ENCODE assay signal across 11 cellular contexts in genomic region chr10:124090630-124091209, GRCh38. TPM values are rescaled to one million over a fixed set of nuclear protein-coding genes. Genes with fewer than 3 reads are reported as not detected.
DNase-seq lines count a peak whose midpoint lies in the region; ATAC-seq, FAIRE-seq and TF ChIP-seq lines count a peak whose summit lies in the region.
"Had no signal": no experiment of that assay in that cellular context is flagged by ENCODE, and none has a peak within 500 bp of the region (broad histone marks: within the 10 kb centered on the region; RNA-seq: fewer than 3 reads in every experiment).

No MANE protein-coding gene starts in this region.

- 62 to 66% methylated on average over 6 of the region's 6 CpGs for WGBS in heart right ventricle, 2 donors
- WGBS in endodermal cell (ENCODE audit: insufficient coverage in 1 of 2, insufficient read length in 1 of 2), 2 experiments: 84 to 88% methylated on average over 5 to 6 of the region's 6 CpGs

- ATAC-seq in heart right ventricle: no peak

- H3K4me1 Mint-ChIP-seq in endodermal cell (peaks cover 7% of the 10 kb centered on the region), nephron progenitor cell (peaks cover 54% of the 10 kb centered on the region)

- H3K36me3 ChIP-seq in heart right ventricle: no peaks in the 10 kb centered on the region
- H3K36me3 ChIP-seq in endodermal cell (ENCODE audit: control insufficient read depth, insufficient read depth, low read length): no peaks in the 10 kb centered on the region
- no peaks in the 10 kb centered on the region for H3K36me3 ChIP-seq in H7 (replicated peaks; ENCODE audit: control insufficient read depth, insufficient read depth, low read length)
- no peaks in the 10 kb centered on the region for H3K36me3 ChIP-seq in A673 (ENCODE audit: insufficient read depth, low read length, poor library complexity, severe bottlenecking)

- POLR2A ChIA-PET in A673 (lab: Charles Lee; ENCODE audit: low non-redundant PET): no interaction called here

- H3K4me1 ChIP-seq in heart right ventricle: peaks cover 0 to 74% (median 30%) of the 10 kb centered on the region in 9 donors
- no peaks in the 10 kb centered on the region for H3K4me1 ChIP-seq in endodermal cell (ENCODE audit: control insufficient read depth, insufficient read depth, low read length)
- H3K4me1 ChIP-seq in A673 (ENCODE audit: insufficient read depth, low read length, poor library complexity, severe bottlenecking): peaks cover 6% of the 10 kb centered on the region
- H3K4me1 ChIP-seq: parathyroid adenoma had no signal

- H3K27me3 ChIP-seq in heart right ventricle (peaks cover 0 to 43% (median 35%) of the 10 kb centered on the region in 7 donors), endodermal cell (ENCODE audit: control insufficient read depth, insufficient read depth, low read length, poor library complexity, severe bottlenecking) (peaks cover 7% of the 10 kb centered on the region), H7 (ENCODE audit: control insufficient read depth, insufficient read depth, low read length) (peaks cover 21% of the 10 kb centered on the region), A673 (replicated peaks; ENCODE audit: insufficient read depth, low read depth, low read length, poor library complexity) (peaks cover 55% of the 10 kb centered on the region)

- H3K4me3 Mint-ChIP-seq in endodermal cell: peak overlapping the region; percentile 69
- H3K4me3 Mint-ChIP-seq in nephron progenitor cell: peak overlapping the region; percentile 82

- H3K27ac ChIP-seq in heart right ventricle (no peak overlapping the region), endodermal cell (ENCODE audit: low read depth, low read length) (no peak overlapping the region), A673 (ENCODE audit: low read depth, low read length, poor library complexity, severe bottlenecking) (no peak overlapping the region)
- H3K27ac ChIP-seq: parathyroid adenoma, VCaP had no signal

- intact Hi-C loops in heart right ventricle (cut with DNase I) (loop anchor here in 1 of 10 donors (5.0 to 10.0 kb wide), 2 partner anchors 93 to 134 kb away; no protein-coding TSS in a partner anchor), cardiac septum (cut with DNase I) (no loop called here), A673 (cut with micrococcal nuclease; ENCODE audit: unreplicated experiment) (no loop called here)

- CTCF ChIA-PET in A673 (lab: Charles Lee): no interaction called here

- H3K27ac Mint-ChIP-seq in endodermal cell (no peak overlapping the region), nephron progenitor cell (no peak overlapping the region)

- BruUV-seq in A673 (replicated peaks; lab: Mats Ljungman, UMichigan): no TSS peak

- no peaks in the 10 kb centered on the region for H3K9me3 Mint-ChIP-seq in endodermal cell
- H3K9me3 Mint-ChIP-seq in nephron progenitor cell: no peaks in the 10 kb centered on the region

- H3K36me3 Mint-ChIP-seq in endodermal cell (ENCODE audit: low read depth) (no peaks in the 10 kb centered on the region), nephron progenitor cell (ENCODE audit: low read depth) (no peaks in the 10 kb centered on the region)

- TF ChIP-seq CTCF in heart right ventricle (IDR thresholded peaks at IDR 0.05) (no peak), endodermal cell (conservative IDR thresholded peaks at IDR 0.05) (no peak), nephron progenitor cell (IDR thresholded peaks at IDR 0.05) (no peak), A673 (conservative IDR thresholded peaks at IDR 0.05; ENCODE audit: low read depth, low read length) (no peak)

- DNase-seq in heart right ventricle (no peak), cardiac septum (ENCODE audit: low spot score) (no peak), endodermal cell (no peak), nephron progenitor cell (no peak), AG08395 (ENCODE audit: low spot score) (no peak), frontal cortex (ENCODE audit: low spot score in 2 of 2) (no peak), H7 (no peak), A673 (ENCODE audit: low spot score) (no peak)
- DNase-seq: NCI-H1930 had no signal

- no peak for FAIRE-seq in frontal cortex (lab: Jason Lieb, UNC)

- H3K4me3 ChIP-seq in heart right ventricle (peak overlapping the region in 7 of 10 donors; percentile 59 to 81 (median 68)), endodermal cell (ENCODE audit: low read length) (peak overlapping the region; percentile 80), H7 (ENCODE audit: insufficient read depth, low read depth, low read length) (no peak overlapping the region), A673 (ENCODE audit: low read depth, low read length, poor library complexity, severe bottlenecking) (no peak overlapping the region)

- no peak overlapping the region for H3K9ac ChIP-seq in endodermal cell (ENCODE audit: extremely low read depth, low read length, poor library complexity, severe bottlenecking)
- H3K9ac ChIP-seq: parathyroid adenoma had no signal

- peaks cover 31% of the 10 kb centered on the region for H3K27me3 Mint-ChIP-seq in endodermal cell (ENCODE audit: insufficient read depth)
- H3K27me3 Mint-ChIP-seq in nephron progenitor cell (ENCODE audit: low read depth, poor library complexity): peaks cover 37% of the 10 kb centered on the region

- H3K9me3 ChIP-seq in heart right ventricle: no peaks in the 10 kb centered on the region
- no peaks in the 10 kb centered on the region for H3K9me3 ChIP-seq in endodermal cell (ENCODE audit: control insufficient read depth, low read length)
- no peaks in the 10 kb centered on the region for H3K9me3 ChIP-seq in A673 (ENCODE audit: low read depth, low read length, poor library complexity, severe bottlenecking)

RNA-seq across cellular contexts. Expression of gene CHST15, which starts 2.7 kb away (rescaled TPM):
- total RNA-seq in heart right ventricle: 10 to 100 TPM in 1 of 10 donors, 1 to 10 TPM in 9; 3.8 to 16.7 (median 5.1) TPM
- 1 to 10 TPM; 1.3 to 2.3 TPM for polyA plus RNA-seq in heart right ventricle
- 5.4 TPM for total RNA-seq in cardiac septum
- 10 to 100 TPM in 1 of 2 donors, 1 to 10 TPM in 1; 7.5 to 14.9 TPM for total RNA-seq in endodermal cell
- 8.9 TPM for polyA plus RNA-seq in endodermal cell (2013, experiment 1 of 2)
- 10.0 TPM for polyA plus RNA-seq in endodermal cell (2013, experiment 2 of 2)
- 48.9 TPM for total RNA-seq in frontal cortex
- total RNA-seq in H7 (2014; rRNA removed; shearing (Covaris generic)): 15.7 and 18.4 TPM in 2 replicates
- 1.7 and 2.7 TPM in 2 replicates for total RNA-seq in A673 (2021)

Comparison
In these comparisons a context has a peak if more than half of its experiments do, and no peak if none do; other contexts are left out.
1. H3K4me3 ChIP-seq: peak in heart right ventricle (7 of 10) and endodermal cell (single experiment); none in H7 (single experiment) and A673 (single experiment).